27 cellular contexts compared by ENCODE assay signal in genomic region chr2:38632980-38633379, GRCh38.
"Had no signal": no experiment of that assay in that cellular context is flagged by ENCODE, and none has a peak within 500 bp of the region (broad histone marks: within the 10 kb centered on the region; RNA-seq: fewer than 3 reads in every experiment).

No MANE protein-coding gene starts in this region.

- FAIRE-seq: urothelium cell line had no signal

- H3K27me3 ChIP-seq: stomach, suprapubic skin, testis, thyroid gland, tibial artery, tibial nerve, transverse colon, upper lobe of left lung, upper lobe of right lung, uterus, vagina had no signal

- H3K4me3 ChIP-seq: stomach, suprapubic skin, testis, thoracic aorta, thyroid gland, tibial artery, tibial nerve, transverse colon, upper lobe of left lung, upper lobe of right lung, uterus, vagina had no signal

- ATAC-seq: stimulated activated effector memory CD8-positive, alpha-beta T cell treated with anti-CD3 and anti-CD28 coated beads, Interleukin-12 subunit alpha, Interleukin-12 subunit beta, amount 100 ng/mL, for 72 hours; stimulated activated memory B cell treated with anti-CD40 and anti-IgM and Interleukin-4, amounts not matched to agents 10 μg/mL and 1 μg/mL and 100 μg/mL, for 72 hours; stimulated activated naive B cell treated with anti-CD40 and anti-IgM and Interleukin-4, amounts not matched to agents 10 μg/mL and 1 μg/mL and 100 μg/mL, for 72 hours; stimulated activated naive CD8-positive, alpha-beta T cell treated with anti-CD3 and anti-CD28 coated beads, Interleukin-15, amount 100 ng/mL, for 72 hours; stimulated activated naive CD8-positive, alpha-beta T cell treated with anti-CD3 and anti-CD28 coated beads, Interleukin-15, Interleukin-2, amounts not matched to agents 100 U/mL and 50 U/mL, for 24 hours; upper lobe of right lung had no signal

- H3K9me3 ChIP-seq: stomach, suprapubic skin, testis, thoracic aorta, thyroid gland, transverse colon, upper lobe of left lung, upper lobe of right lung, uterus, vagina had no signal

- H3K36me3 ChIP-seq: stomach, suprapubic skin, thoracic aorta, thyroid gland, tibial artery, tibial nerve, transverse colon, upper lobe of left lung, upper lobe of right lung, uterus, vagina had no signal

- DNase-seq: stimulated activated CD4-positive, alpha-beta T cell treated with anti-CD3 and anti-CD28 coated beads, Interleukin-2, amount 100 ng/mL, for 48 hours; stimulated activated CD4-positive, alpha-beta T cell treated with anti-CD3 and anti-CD28 coated beads, Interleukin-4, amount 100 ng/mL, for 1 hour; stimulated activated CD4-positive, alpha-beta T cell treated with anti-CD3 and anti-CD28 coated beads, Interleukin-4, amount 100 ng/mL, for 24 hours; stimulated activated CD4-positive, alpha-beta T cell treated with anti-CD3 and anti-CD28 coated beads, Interleukin-4, amount 100 ng/mL, for 4 hours; stimulated activated CD8-positive, alpha-beta memory T cell treated with anti-CD3 and anti-CD28 coated beads, Interleukin-4, amount 100 ng/mL, for 48 hours; stimulated activated naive B cell treated with anti-CD40 and anti-IgM and Interleukin-4, amounts not matched to agents 10 μg/mL and 1 μg/mL and 100 μg/mL, for 72 hours; stimulated activated naive CD4-positive, alpha-beta T cell; stimulated activated naive CD4-positive, alpha-beta T cell treated with Interleukin-2 at 50 U/mL for 16 hours; stimulated activated naive CD8-positive, alpha-beta T cell treated with anti-CD3 and anti-CD28 coated beads, Interleukin-15, amount 100 ng/mL, for 72 hours; stimulated activated naive CD8-positive, alpha-beta T cell treated with anti-CD3 and anti-CD28 coated beads, Interleukin-15, Interleukin-2, amounts not matched to agents 100 U/mL and 50 U/mL, for 24 hours; stomach; substantia nigra; testis; thyroid gland; tibial artery; transverse colon; trophoblast cell; upper lobe of left lung; upper lobe of right lung; uterus had no signal

- H3K4me1 ChIP-seq: stomach, suprapubic skin, thyroid gland, transverse colon, upper lobe of right lung, uterus, vagina had no signal

- H3K27ac ChIP-seq: stomach, suprapubic skin, testis, thoracic aorta, thyroid gland, tibial artery, tibial nerve, transverse colon, upper lobe of left lung, upper lobe of right lung, uterus, vagina had no signal
